2 cellular contexts compared by ENCODE assay signal in the genomic region with DNA sequence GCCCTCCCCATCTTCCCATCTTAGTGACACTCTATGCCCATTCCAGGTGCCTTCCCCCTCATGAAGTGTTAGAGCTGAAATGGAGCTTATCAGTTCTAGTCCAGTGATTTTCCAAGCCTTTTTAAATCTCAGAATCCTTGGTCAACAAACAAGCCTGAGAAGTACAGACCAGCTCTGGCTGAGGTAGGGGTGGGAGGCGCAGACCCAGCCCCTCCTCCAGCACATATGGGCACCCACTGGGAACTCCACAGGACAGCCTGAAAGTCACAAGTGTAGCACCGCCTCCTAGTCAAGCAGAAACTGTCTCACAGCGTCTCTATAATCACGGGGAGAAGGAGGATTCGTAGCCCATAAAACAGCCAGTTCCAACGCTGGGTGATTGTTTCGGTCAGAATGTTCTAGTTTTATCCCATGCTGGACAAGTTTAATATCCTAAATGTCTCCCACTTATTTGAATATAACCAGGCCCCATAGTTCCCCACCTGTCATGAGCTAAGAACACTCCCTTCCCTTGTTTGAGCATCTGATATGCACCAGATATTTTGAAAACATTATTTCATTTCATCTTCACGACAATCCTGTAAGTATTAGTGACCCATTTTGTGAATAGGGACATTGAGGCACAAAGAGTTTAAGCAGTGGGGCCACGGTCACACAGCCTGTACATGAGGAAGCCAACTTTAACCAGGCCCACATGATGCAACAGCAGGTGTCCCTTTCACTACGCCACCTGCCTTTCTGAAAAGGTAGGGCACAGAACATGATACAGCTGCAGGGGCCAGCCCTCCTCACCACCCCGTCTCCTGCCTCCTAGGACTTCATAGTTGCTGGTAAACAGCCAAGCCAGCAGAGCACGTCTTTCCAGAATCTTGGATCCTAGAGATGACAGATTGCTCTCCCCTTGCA.
TF ChIP-seq lines count a peak whose summit lies in the region.

No MANE protein-coding gene starts in this region.

TF ChIP-seq in SK-N-SH, 30 proteins besides CTCF, POLR2A, EP300 and RAD21 (continued from another document):
- TF ChIP-seq EZH2phosphoT487 (IDR thresholded peaks at IDR 0.05; ENCODE audit: borderline replicate concordance, low read depth) (no peak), PBX3 (IDR thresholded peaks at IDR 0.05) (no peak), MXI1 (IDR thresholded peaks at IDR 0.05; ENCODE audit: low read depth, low read length) (no peak)
TF ChIP-seq in SK-N-SH: peak in this region for 0.

TF ChIP-seq in SK-N-SH treated with all-trans-retinoic acid at 6 μM for 48 hours, 23 proteins besides CTCF, POLR2A, EP300 and RAD21 (continued from another document):
- TF ChIP-seq, protein P1, sequence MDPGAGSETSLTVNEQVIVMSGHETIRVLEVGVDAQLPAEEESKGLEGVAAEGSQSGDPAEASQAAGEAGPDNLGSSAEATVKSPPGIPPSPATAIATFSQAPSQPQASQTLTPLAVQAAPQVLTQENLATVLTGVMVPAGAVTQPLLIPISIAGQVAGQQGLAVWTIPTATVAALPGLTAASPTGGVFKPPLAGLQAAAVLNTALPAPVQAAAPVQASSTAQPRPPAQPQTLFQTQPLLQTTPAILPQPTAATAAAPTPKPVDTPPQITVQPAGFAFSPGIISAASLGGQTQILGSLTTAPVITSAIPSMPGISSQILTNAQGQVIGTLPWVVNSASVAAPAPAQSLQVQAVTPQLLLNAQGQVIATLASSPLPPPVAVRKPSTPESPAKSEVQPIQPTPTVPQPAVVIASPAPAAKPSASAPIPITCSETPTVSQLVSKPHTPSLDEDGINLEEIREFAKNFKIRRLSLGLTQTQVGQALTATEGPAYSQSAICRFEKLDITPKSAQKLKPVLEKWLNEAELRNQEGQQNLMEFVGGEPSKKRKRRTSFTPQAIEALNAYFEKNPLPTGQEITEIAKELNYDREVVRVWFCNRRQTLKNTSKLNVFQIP (CRISPR knock-in tag; IDR thresholded peaks at IDR 0.05; ENCODE audit: borderline replicate concordance, low read depth) = no peak
- TF ChIP-seq ZNF70 (CRISPR knock-in tag; IDR thresholded peaks at IDR 0.05) = no peak
- TF ChIP-seq OSR1 (CRISPR knock-in tag; IDR thresholded peaks at IDR 0.05) = no peak
- no peak for TF ChIP-seq TSHZ2 (CRISPR knock-in tag; IDR thresholded peaks at IDR 0.05)
- no peak for TF ChIP-seq ZNF8 (CRISPR knock-in tag; IDR thresholded peaks at IDR 0.05)
